Comparison of ENCODE assay signal across 1 cellular context in the genomic region with DNA sequence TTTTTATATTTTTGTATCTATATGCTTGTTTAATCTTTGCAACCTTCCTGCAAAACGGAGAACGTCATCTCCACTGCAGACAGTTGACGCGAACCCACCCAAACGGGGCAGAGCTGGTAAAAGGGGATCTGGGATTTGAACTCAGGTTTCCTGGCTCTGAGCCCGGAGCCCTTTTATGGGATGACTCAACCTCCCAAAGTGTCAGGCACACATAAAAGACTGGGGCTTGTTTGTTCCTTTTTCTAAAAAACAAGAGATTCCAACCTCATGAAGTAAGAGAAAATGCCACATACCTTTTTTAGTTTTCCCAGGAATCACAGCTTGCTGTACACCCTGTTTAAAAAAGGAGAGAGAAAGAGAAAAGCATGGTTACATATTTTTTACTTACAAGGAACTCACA.
TF ChIP-seq lines count a peak whose summit lies in the region.

No MANE protein-coding gene starts in this region.

TF ChIP-seq in SK-N-SH, 30 proteins besides CTCF, POLR2A, EP300 and RAD21:
- TF ChIP-seq TCF12 (IDR thresholded peaks at IDR 0.05): no peak
- TF ChIP-seq JUND (IDR thresholded peaks at IDR 0.05): no peak
- no peak for TF ChIP-seq RCOR1 (IDR thresholded peaks at IDR 0.05; ENCODE audit: low read length)
- TF ChIP-seq FOSL2 (IDR thresholded peaks at IDR 0.05; ENCODE audit: borderline replicate concordance, low read depth): peak; percentile 19; the same call in 1 of the 2 replicates
- TF ChIP-seq NFIC (IDR thresholded peaks at IDR 0.05; ENCODE audit: borderline replicate concordance): peak; percentile 42; the same call in 1 of the 2 replicates
- TF ChIP-seq, protein P1, sequence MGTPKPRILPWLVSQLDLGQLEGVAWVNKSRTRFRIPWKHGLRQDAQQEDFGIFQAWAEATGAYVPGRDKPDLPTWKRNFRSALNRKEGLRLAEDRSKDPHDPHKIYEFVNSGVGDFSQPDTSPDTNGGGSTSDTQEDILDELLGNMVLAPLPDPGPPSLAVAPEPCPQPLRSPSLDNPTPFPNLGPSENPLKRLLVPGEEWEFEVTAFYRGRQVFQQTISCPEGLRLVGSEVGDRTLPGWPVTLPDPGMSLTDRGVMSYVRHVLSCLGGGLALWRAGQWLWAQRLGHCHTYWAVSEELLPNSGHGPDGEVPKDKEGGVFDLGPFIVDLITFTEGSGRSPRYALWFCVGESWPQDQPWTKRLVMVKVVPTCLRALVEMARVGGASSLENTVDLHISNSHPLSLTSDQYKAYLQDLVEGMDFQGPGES (IDR thresholded peaks at IDR 0.05; ENCODE audit: low read depth, low read length): no peak
- TF ChIP-seq MAX (IDR thresholded peaks at IDR 0.05; ENCODE audit: low read depth): no peak
- no peak for TF ChIP-seq POLR2AphosphoS5 (IDR thresholded peaks at IDR 0.05; ENCODE audit: low read depth, low read length)
